Comparison of ENCODE assay signal across 11 cellular contexts in the genomic region with DNA sequence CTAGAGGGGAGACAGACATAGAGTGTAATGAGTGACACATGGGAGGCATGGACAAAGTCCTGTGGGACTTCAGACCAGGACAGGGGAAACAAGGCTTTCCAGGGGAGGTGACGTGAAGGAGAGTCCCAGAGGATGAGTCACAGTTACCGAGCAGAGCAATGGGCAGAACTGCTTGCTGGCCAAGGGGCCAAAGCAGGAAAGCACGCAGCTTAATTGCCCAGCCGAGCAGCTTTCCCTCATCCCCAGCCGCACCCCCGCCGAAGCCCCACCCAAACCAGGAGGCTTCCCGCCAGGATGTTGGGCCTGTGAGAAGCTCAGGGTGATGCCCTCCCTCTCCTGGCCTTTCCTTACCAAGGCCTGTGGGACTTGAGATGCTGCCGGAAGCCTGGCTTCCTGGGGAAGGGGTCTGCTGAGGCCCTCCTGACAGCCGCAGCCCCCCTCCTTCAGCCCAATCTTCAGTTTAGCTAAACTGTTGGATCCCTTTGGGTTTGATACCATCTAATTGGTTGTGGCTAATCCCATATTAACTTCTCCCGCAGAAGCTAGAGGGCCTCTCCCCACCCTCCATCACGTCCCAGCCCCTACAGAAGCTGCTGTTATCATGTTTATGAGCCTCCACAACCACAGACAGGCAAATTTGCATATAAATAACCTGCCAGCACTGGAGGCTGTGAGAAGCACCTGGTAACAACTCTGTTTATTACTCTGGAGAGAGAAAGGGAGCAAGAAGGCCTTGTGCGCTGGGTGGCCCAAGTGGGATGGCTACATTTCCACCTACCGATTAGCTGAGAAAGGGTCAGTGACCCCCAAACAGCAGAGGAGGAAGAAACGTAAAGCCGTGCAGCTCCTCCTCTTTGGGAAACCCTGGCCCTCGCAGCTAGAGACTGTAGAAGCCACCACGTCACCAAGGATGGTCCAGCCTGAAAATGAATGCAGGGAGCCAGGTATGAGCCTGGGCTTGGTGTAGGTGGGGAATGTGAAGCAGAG.
A peak's percentile ranks its signal among the peaks of the same experiment; 100 is the strongest.
DNase-seq lines count a peak whose midpoint lies in the region; ATAC-seq and TF ChIP-seq lines count a peak whose summit lies in the region.
"Had no signal": no experiment of that assay in that cellular context is flagged by ENCODE, and none has a peak within 500 bp of the region (broad histone marks: within the 10 kb centered on the region; RNA-seq: fewer than 3 reads in every experiment).

No MANE protein-coding gene starts in this region.

- no peaks in the 10 kb centered on the region for H3K4me1 Mint-ChIP-seq in activated CD8-positive, alpha-beta memory T cell treated with anti-CD3 and anti-CD28 coated beads, Interleukin-2, amount 10 ng/mL, durations not matched to agents 7 days and 5 days
- H3K4me1 Mint-ChIP-seq: activated T-helper 17 cell treated with anti-CD3 and anti-CD28 coated beads, Interleukin-2, amount 50 U/mL, for 72 hours had no signal

- no peaks in the 10 kb centered on the region for H3K36me3 ChIP-seq in tibial artery

- H3K27me3 ChIP-seq in tibial artery = peaks cover 0 to 6% of the 10 kb centered on the region in 2 donors

- H3K27ac Mint-ChIP-seq in activated CD8-positive, alpha-beta memory T cell treated with anti-CD3 and anti-CD28 coated beads, Interleukin-2, amount 10 ng/mL, durations not matched to agents 7 days and 5 days = no peak overlapping the region
- H3K27ac Mint-ChIP-seq: activated T-helper 17 cell treated with anti-CD3 and anti-CD28 coated beads, Interleukin-2, amount 50 U/mL, for 72 hours had no signal

- TF ChIP-seq CTCF in tibial artery (IDR thresholded peaks at IDR 0.05) = no peak

- no peaks in the 10 kb centered on the region for H3K9me3 Mint-ChIP-seq in activated CD8-positive, alpha-beta memory T cell treated with anti-CD3 and anti-CD28 coated beads, Interleukin-2, amount 10 ng/mL, durations not matched to agents 7 days and 5 days (ENCODE audit: low read depth)

- H3K4me1 ChIP-seq in tibial artery = peaks cover 0 to 16% (median 9%) of the 10 kb centered on the region in 4 donors

- H3K4me3 ChIP-seq in tibial artery = no peak overlapping the region

- no peaks in the 10 kb centered on the region for H3K9me3 ChIP-seq in tibial artery

- peak; percentile 59 for DNase-seq in AG08395 (ENCODE audit: low spot score)
- peak; percentile 27 for DNase-seq in HPDE6-E6E7 (ENCODE audit: extremely low spot score)
- peak; percentile 33 for DNase-seq in activated CD8-positive, alpha-beta memory T cell treated with anti-CD3 and anti-CD28 coated beads, Interleukin-2, amount 10 ng/mL, durations not matched to agents 7 days and 5 days
- DNase-seq in iPS-NIHi7 (ENCODE audit: extremely low spot score) = peak; percentile 66
- no peak for DNase-seq in tibial artery
- no peak for DNase-seq in HuH-7 (ENCODE audit: low spot score)
- DNase-seq: NCI-H1092 treated with DMSO at 0.1 percent for 48 hours had no signal

- H3K27ac ChIP-seq in tibial artery = no peak overlapping the region

- H3K4me3 Mint-ChIP-seq in activated CD8-positive, alpha-beta memory T cell treated with anti-CD3 and anti-CD28 coated beads, Interleukin-2, amount 10 ng/mL, durations not matched to agents 7 days and 5 days = no peak overlapping the region
- H3K4me3 Mint-ChIP-seq: activated T-helper 17 cell treated with anti-CD3 and anti-CD28 coated beads, Interleukin-2, amount 50 U/mL, for 72 hours had no signal

- no peaks in the 10 kb centered on the region for H3K36me3 Mint-ChIP-seq in activated CD8-positive, alpha-beta memory T cell treated with anti-CD3 and anti-CD28 coated beads, Interleukin-2, amount 10 ng/mL, durations not matched to agents 7 days and 5 days

- CTCF ChIA-PET in activated CD8-positive, alpha-beta memory T cell treated with anti-CD3 and anti-CD28 coated beads, Interleukin-2, amount 10 ng/mL, durations not matched to agents 7 days and 5 days (lab: Charles Lee) = no interaction called here

- intact Hi-C loops in tibial artery (cut with DNase I; ENCODE audit: low total_unique reads) = no loop called here

- H3K27me3 Mint-ChIP-seq in activated CD8-positive, alpha-beta memory T cell treated with anti-CD3 and anti-CD28 coated beads, Interleukin-2, amount 10 ng/mL, durations not matched to agents 7 days and 5 days = peaks cover 19% of the 10 kb centered on the region

- no peak for ATAC-seq in activated CD8-positive, alpha-beta memory T cell treated with anti-CD3 and anti-CD28 coated beads, Interleukin-2, amount 10 ng/mL, durations not matched to agents 7 days and 5 days
- ATAC-seq in GM21515 (IDR thresholded peaks at IDR 0.05; ENCODE audit: unreplicated experiment) (no peak), SK-N-SH treated with all-trans-retinoic acid at 6 μM for 48 hours (no peak)
- ATAC-seq: activated T-helper 17 cell treated with anti-CD3 and anti-CD28 coated beads, Interleukin-2, amount 50 U/mL, for 72 hours; Panc1 had no signal

TF ChIP-seq in SK-N-SH treated with all-trans-retinoic acid at 6 μM for 48 hours, 23 proteins besides CTCF, POLR2A, EP300 and RAD21:
- TF ChIP-seq, protein P1, sequence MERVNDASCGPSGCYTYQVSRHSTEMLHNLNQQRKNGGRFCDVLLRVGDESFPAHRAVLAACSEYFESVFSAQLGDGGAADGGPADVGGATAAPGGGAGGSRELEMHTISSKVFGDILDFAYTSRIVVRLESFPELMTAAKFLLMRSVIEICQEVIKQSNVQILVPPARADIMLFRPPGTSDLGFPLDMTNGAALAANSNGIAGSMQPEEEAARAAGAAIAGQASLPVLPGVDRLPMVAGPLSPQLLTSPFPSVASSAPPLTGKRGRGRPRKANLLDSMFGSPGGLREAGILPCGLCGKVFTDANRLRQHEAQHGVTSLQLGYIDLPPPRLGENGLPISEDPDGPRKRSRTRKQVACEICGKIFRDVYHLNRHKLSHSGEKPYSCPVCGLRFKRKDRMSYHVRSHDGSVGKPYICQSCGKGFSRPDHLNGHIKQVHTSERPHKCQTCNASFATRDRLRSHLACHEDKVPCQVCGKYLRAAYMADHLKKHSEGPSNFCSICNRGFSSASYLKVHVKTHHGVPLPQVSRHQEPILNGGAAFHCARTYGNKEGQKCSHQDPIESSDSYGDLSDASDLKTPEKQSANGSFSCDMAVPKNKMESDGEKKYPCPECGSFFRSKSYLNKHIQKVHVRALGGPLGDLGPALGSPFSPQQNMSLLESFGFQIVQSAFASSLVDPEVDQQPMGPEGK (CRISPR knock-in tag; IDR thresholded peaks at IDR 0.05; ENCODE audit: borderline replicate concordance) = no peak
- no peak for TF ChIP-seq TCF4 (CRISPR knock-in tag; IDR thresholded peaks at IDR 0.05; ENCODE audit: borderline replicate concordance)
- no peak for TF ChIP-seq TOX (CRISPR knock-in tag; IDR thresholded peaks at IDR 0.05; ENCODE audit: borderline replicate concordance)
- no peak for TF ChIP-seq ZFP3 (CRISPR knock-in tag; IDR thresholded peaks at IDR 0.05)
- no peak for TF ChIP-seq SNAI2 (CRISPR knock-in tag; IDR thresholded peaks at IDR 0.05)
- TF ChIP-seq GLIS3 (CRISPR knock-in tag; IDR thresholded peaks at IDR 0.05) = no peak
- no peak for TF ChIP-seq ZFP30 (CRISPR knock-in tag; IDR thresholded peaks at IDR 0.05)
- TF ChIP-seq ARNTL (CRISPR knock-in tag; IDR thresholded peaks at IDR 0.05; ENCODE audit: borderline replicate concordance, low read depth) = no peak
- no peak for TF ChIP-seq ISL1 (CRISPR knock-in tag; IDR thresholded peaks at IDR 0.05)
- no peak for TF ChIP-seq CSDC2 (CRISPR knock-in tag; IDR thresholded peaks at IDR 0.05)
- no peak for TF ChIP-seq ZC3H10 (CRISPR knock-in tag; IDR thresholded peaks at IDR 0.05)
TF ChIP-seq in SK-N-SH treated with all-trans-retinoic acid at 6 μM for 48 hours: peak in this region for 0.

Comparison
In these comparisons a context has a peak if more than half of its experiments do, and no peak if none do; other contexts are left out.
1. DNase-seq: peak in AG08395 (single experiment), HPDE6-E6E7 (single experiment), activated CD8-positive, alpha-beta memory T cell treated with anti-CD3 and anti-CD28 coated beads, Interleukin-2, amount 10 ng/mL, durations not matched to agents 7 days and 5 days (single experiment) and iPS-NIHi7 (single experiment); none in tibial artery (0 of 2) and HuH-7 (single experiment).